In genomic region chr5:158821321-158821720, GRCh38 we compare ENCODE assay signal across 12 cellular contexts.
DNase-seq lines count a peak whose midpoint lies in the region; ATAC-seq lines count a peak whose summit lies in the region.
"Had no signal": no experiment of that assay in that cellular context is flagged by ENCODE, and none has a peak within 500 bp of the region (broad histone marks: within the 10 kb centered on the region; RNA-seq: fewer than 3 reads in every experiment).

No MANE protein-coding gene starts in this region.

- peak overlapping the region; percentile 95 to 99 (median 97) for H3K27ac Mint-ChIP-seq in naive B cell

- H3K36me3 Mint-ChIP-seq in naive B cell = peaks cover 22 to 24% of the 10 kb centered on the region in 2 donors

- ATAC-seq in GM21390 (IDR thresholded peaks at IDR 0.05; ENCODE audit: unreplicated experiment) (peak; percentile 34), HG03442 (IDR thresholded peaks at IDR 0.05; ENCODE audit: unreplicated experiment) (peak; percentile 23), naive B cell (ENCODE audit: low read depth in 2 of 2) (peak; percentile 1 to 8), esophagus mucosa (no peak), HG02763 (IDR thresholded peaks at IDR 0.05; ENCODE audit: unreplicated experiment) (no peak)

- peaks cover 0 to 7% (median 0%) of the 10 kb centered on the region in 7 donors for H3K9me3 Mint-ChIP-seq in naive B cell

- DNase-seq in DMS79 treated with DMSO at 0.1 percent for 48 hours (lab: John Stamatoyannopoulos, UW) = peak; percentile 24
- DNase-seq in DMS79 (lab: John Stamatoyannopoulos, UW) = no peak
- no peak for DNase-seq in naive B cell
- no peak for DNase-seq in stimulated activated CD4-positive, alpha-beta T cell treated with anti-CD3 and anti-CD28 coated beads, Interleukin-4, amount 100 ng/mL, for 1 hour
- DNase-seq: activated CD4-positive, alpha-beta T cell treated with anti-CD3 and anti-CD28 coated beads for 4 hours; NCI-H226; small intestine; T-helper 2 cell had no signal

- H3K27me3 Mint-ChIP-seq in naive B cell = no peaks in the 10 kb centered on the region

- peak overlapping the region; percentile 45 to 92 (median 78) for H3K4me3 Mint-ChIP-seq in naive B cell

- H3K4me1 Mint-ChIP-seq in naive B cell = peaks cover 90 to 100% (median 95%) of the 10 kb centered on the region in 3 donors

Comparison
In these comparisons a context has a peak if more than half of its experiments do, and no peak if none do; other contexts are left out.
1. ATAC-seq: peak in GM21390 (single experiment), HG03442 (single experiment) and naive B cell (2 of 2); none in esophagus mucosa (single experiment) and HG02763 (single experiment).